Comparison of ENCODE assay signal across 8 cellular contexts in genomic region chr7:66654275-66655112, GRCh38. TPM values are rescaled to one million over a fixed set of nuclear protein-coding genes. Genes with fewer than 3 reads are reported as not detected.
DNase-seq lines count a peak whose midpoint lies in the region; ATAC-seq, FAIRE-seq and TF ChIP-seq lines count a peak whose summit lies in the region.

No MANE protein-coding gene starts in this region.

- H3K9me3 ChIP-seq in WERI-Rb-1 (ENCODE audit: severe bottlenecking) (no peaks in the 10 kb centered on the region), mammary epithelial cell (replicated peaks; ENCODE audit: insufficient read depth, low read length) (no peaks in the 10 kb centered on the region), small intestine (ENCODE audit: control insufficient read depth, low read depth) (no peaks in the 10 kb centered on the region)

- DNase-seq in AG04449 (ENCODE audit: low read depth, low spot score) (peak; percentile 78), NCI-H2196 (lab: John Stamatoyannopoulos, UW; ENCODE audit: unreplicated experiment) (peak; percentile 99), WERI-Rb-1 (peak; percentile 98), mammary epithelial cell (peak; percentile 98), iPS-NIHi11 (ENCODE audit: low spot score) (peak; percentile 97), small intestine (peak; percentile 99)

- BruUV-seq in mammary epithelial cell (replicated peaks; lab: Mats Ljungman, UMichigan): TSS peak; percentile 52

- peaks cover 62% of the 10 kb centered on the region for H3K79me2 ChIP-seq in mammary epithelial cell (ENCODE audit: insufficient read depth, low read length)

- H3K4me3 ChIP-seq in AG04449 (ENCODE audit: low read depth, low read length) (peak overlapping the region; percentile 85), WERI-Rb-1 (ENCODE audit: low read depth, low read length) (peak overlapping the region; percentile 82), mammary epithelial cell (replicated peaks in 1 of 3; ENCODE audit: insufficient read depth in 1 of 3, low read depth in 2 of 3, low read length in 3 of 3) (peak overlapping the region; percentile 62 to 95 (median 87)), small intestine (ENCODE audit: low read depth in 1 of 2, low read length in 2 of 2) (peak overlapping the region; percentile 64 to 76)

- ATAC-seq in GM18873 (IDR thresholded peaks at IDR 0.05; ENCODE audit: low FRiP score, unreplicated experiment) (peak; percentile 90), HG03135 (IDR thresholded peaks at IDR 0.05; ENCODE audit: unreplicated experiment) (peak; percentile 96)

- peaks cover 8% of the 10 kb centered on the region for H3K36me3 ChIP-seq in WERI-Rb-1
- no peaks in the 10 kb centered on the region for H3K36me3 ChIP-seq in mammary epithelial cell (ENCODE audit: insufficient read depth, low read length)
- no peaks in the 10 kb centered on the region for H3K36me3 ChIP-seq in small intestine (ENCODE audit: control insufficient read depth in 2 of 2, insufficient read depth in 2 of 2, low read length in 2 of 2)

- TF ChIP-seq CTCF in AG04449 (IDR thresholded peaks at IDR 0.05; ENCODE audit: insufficient read depth, low read length, missing control alignments): no peak
- TF ChIP-seq CTCF in WERI-Rb-1 (IDR thresholded peaks at IDR 0.05; ENCODE audit: low read depth, low read length): no peak
- TF ChIP-seq CTCF in mammary epithelial cell (conservative IDR thresholded peaks at IDR 0.05 in 1 of 2, IDR thresholded peaks at IDR 0.05 in 1 of 2; ENCODE audit: extremely low read depth in 1 of 2, insufficient read depth in 1 of 2, low read depth in 1 of 2, low read length in 2 of 2): no peak

- H2AFZ ChIP-seq in mammary epithelial cell (ENCODE audit: low read depth, low read length): peak overlapping the region; percentile 88

- in situ Hi-C loops in mammary epithelial cell (cut with MboI; ENCODE audit: low sequenced_read_pairs in 2 of 2): no loop called here

- H3K4me1 ChIP-seq in mammary epithelial cell (ENCODE audit: insufficient read depth, low read length): peaks cover 11% of the 10 kb centered on the region
- no peaks in the 10 kb centered on the region for H3K4me1 ChIP-seq in small intestine (ENCODE audit: control insufficient read depth in 2 of 2, insufficient read depth in 1 of 2, low read depth in 1 of 2, low read length in 1 of 2)

- peak overlapping the region; percentile 69 for H3K4me2 ChIP-seq in mammary epithelial cell (ENCODE audit: insufficient read depth, low read depth, low read length)

- WGBS in mammary epithelial cell (ENCODE audit: low coverage, missing lambda C conversion rate): 7% methylated on average over 18 of the region's 92 CpGs
- 0 to 1% (median 0%) methylated on average over 70 to 92 of the region's 92 CpGs for WGBS in small intestine, 3 donors

- intact Hi-C loops in mammary epithelial cell (cut with micrococcal nuclease): loop anchor here (1.0 to 2.0 kb wide), 5 partner anchors 26 to 342 kb away; partner anchors contain the start of genes KCTD7 and TYW1

- H3K27ac ChIP-seq in WERI-Rb-1 (peak overlapping the region; percentile 95), mammary epithelial cell (ENCODE audit: insufficient read depth, low read depth, low read length) (peak overlapping the region; percentile 80), small intestine (ENCODE audit: low read depth in 1 of 2, low read length in 1 of 2) (peak overlapping the region; percentile 96 to 100)

- H3K27me3 ChIP-seq in WERI-Rb-1 (ENCODE audit: insufficient read depth, low read depth, severe bottlenecking): no peaks in the 10 kb centered on the region
- H3K27me3 ChIP-seq in mammary epithelial cell (ENCODE audit: insufficient read depth, low read length): no peaks in the 10 kb centered on the region
- no peaks in the 10 kb centered on the region for H3K27me3 ChIP-seq in small intestine (ENCODE audit: control insufficient read depth in 2 of 2, insufficient read depth in 2 of 2, low read length in 2 of 2)

- FAIRE-seq in small intestine (lab: Jason Lieb, UNC): no peak

- CTCF ChIA-PET in AG04449 (lab: Yijun Ruan, JAX): interaction anchor here (0.8 to 1.5 kb wide), 2 partner anchors 96 to 624 kb away, joined by 3 to 6 read pairs; no protein-coding TSS in a partner anchor
- CTCF ChIA-PET in mammary epithelial cell (lab: Charles Lee; ENCODE audit: low non-redundant PET): interaction anchor here (0.7 kb wide), 1 partner anchor 26 kb away, joined by 3 read pairs; the partner anchor contains the start of gene KCTD7

- POLR2A ChIA-PET in AG04449 (lab: Yijun Ruan, JAX): interaction anchor here (0.6 to 2.3 kb wide), 11 partner anchors 9 to 190 kb away, joined by 3 to 8 read pairs (median 3); partner anchors contain the start of gene KCTD7

- peak overlapping the region; percentile 87 for H3K9ac ChIP-seq in mammary epithelial cell (ENCODE audit: insufficient read depth, low read length)

- dilution Hi-C loops in mammary epithelial cell (cut with HindIII; ENCODE audit: low sequenced_read_pairs): loop anchor here (10.0 kb wide), 1 partner anchor 270 kb away; the partner anchor contains the start of gene TMEM248

- H4K20me1 ChIP-seq in mammary epithelial cell (ENCODE audit: insufficient read depth, low read length): no peaks in the 10 kb centered on the region

RNA-seq across cellular contexts. Expression of gene KCTD7, which starts 25.8 kb away (rescaled TPM):
- 1 to 10 TPM; 3.6 to 7.3 TPM for total RNA-seq in mammary epithelial cell
- polyA plus RNA-seq in mammary epithelial cell (4.3 TPM), small intestine (1 to 10 TPM; 2.5 to 5.0 (median 2.7) TPM)
- polyA minus RNA-seq in mammary epithelial cell: 2.9 TPM

Comparison
In these comparisons a context has a peak if more than half of its experiments do, and no peak if none do; other contexts are left out.
1. Peak in every context shown above with its lines: DNase-seq, ATAC-seq, H3K4me3 ChIP-seq and H3K27ac ChIP-seq.